ENCODE assay signal across 9 cellular contexts in genomic region chr10:230758-231157, GRCh38.
DNase-seq lines count a peak whose midpoint lies in the region; ATAC-seq and TF ChIP-seq lines count a peak whose summit lies in the region.
"Had no signal": no experiment of that assay in that cellular context is flagged by ENCODE, and none has a peak within 500 bp of the region (broad histone marks: within the 10 kb centered on the region; RNA-seq: fewer than 3 reads in every experiment).

No MANE protein-coding gene starts in this region.

- no peak overlapping the region for H3K27ac Mint-ChIP-seq in glutamatergic neuron (ENCODE audit: unreplicated experiment)

- no peak for ATAC-seq in HG02678 (IDR thresholded peaks at IDR 0.05; ENCODE audit: unreplicated experiment)

- POLR2A ChIA-PET in AG04449 (lab: Yijun Ruan, JAX) = no interaction called here

- H3K9me3 Mint-ChIP-seq in glutamatergic neuron (ENCODE audit: unreplicated experiment) = peaks cover 2% of the 10 kb centered on the region

- H3K4me3 ChIP-seq in AG04449 (ENCODE audit: low read depth, low read length) (no peak overlapping the region), GM12875 (ENCODE audit: low read depth, low read length) (no peak overlapping the region), colonic mucosa (no peak overlapping the region)
- H3K4me3 ChIP-seq: coronary artery had no signal

- CTCF ChIA-PET in AG04449 (lab: Yijun Ruan, JAX) = interaction anchor here (0.6 to 3.2 kb wide), 7 partner anchors 10 to 25 kb away, joined by 3 to 11 read pairs (median 3); no protein-coding TSS in a partner anchor

- no peak overlapping the region for H3K27ac ChIP-seq in colonic mucosa
- H3K27ac ChIP-seq: coronary artery had no signal

- H3K36me3 ChIP-seq in colonic mucosa = no peaks in the 10 kb centered on the region

- no peaks in the 10 kb centered on the region for H3K27me3 ChIP-seq in colonic mucosa

- intact Hi-C loops in colonic mucosa (cut with DNase I) = no loop called here

- peak; percentile 17 for TF ChIP-seq CTCF in AG04449 (IDR thresholded peaks at IDR 0.05; ENCODE audit: insufficient read depth, low read length, missing control alignments)
- peak; percentile 40; the same call in 1 of the 2 replicates for TF ChIP-seq CTCF in GM12875 (IDR thresholded peaks at IDR 0.05; ENCODE audit: borderline replicate concordance, insufficient read depth, low read depth, low read length)
- peak; percentile 81 for TF ChIP-seq CTCF in glutamatergic neuron (IDR thresholded peaks at IDR 0.05; ENCODE audit: partially characterized antibody, unreplicated experiment)
- TF ChIP-seq CTCF in colonic mucosa (IDR thresholded peaks at IDR 0.05) = no peak

- H3K4me3 Mint-ChIP-seq in glutamatergic neuron (ENCODE audit: unreplicated experiment) = no peak overlapping the region

- no peaks in the 10 kb centered on the region for H3K4me1 ChIP-seq in colonic mucosa

- DNase-seq in AG04449 (ENCODE audit: low read depth, low spot score) = no peak
- peak; percentile 13 for DNase-seq in SHP77 treated with DMSO at 0.1 percent for 48 hours (lab: John Stamatoyannopoulos, UW)
- DNase-seq in glutamatergic neuron = no peak
- no peak for DNase-seq in colonic mucosa
- DNase-seq in NCI-H526 treated with DMSO at 0.1 percent for 48 hours (lab: John Stamatoyannopoulos, UW) = no peak
- DNase-seq in NCI-H226 = no peak

- H3K9ac ChIP-seq in colonic mucosa (ENCODE audit: low read depth in 2 of 2, low read length in 2 of 2) = no peak overlapping the region

- H3K36me3 Mint-ChIP-seq in glutamatergic neuron (ENCODE audit: unreplicated experiment) = no peaks in the 10 kb centered on the region

- no peaks in the 10 kb centered on the region for H3K27me3 Mint-ChIP-seq in glutamatergic neuron (ENCODE audit: unreplicated experiment)

- H3K9me3 ChIP-seq in colonic mucosa = no peaks in the 10 kb centered on the region

- H3K4me1 Mint-ChIP-seq in glutamatergic neuron (ENCODE audit: low read depth, unreplicated experiment) = peaks cover 31% of the 10 kb centered on the region
